7 cellular contexts compared by ENCODE assay signal in genomic region chr17:81577278-81578000, GRCh38. TPM values are rescaled to one million over a fixed set of nuclear protein-coding genes. Genes with fewer than 3 reads are reported as not detected.
DNase-seq lines count a peak whose midpoint lies in the region; TF ChIP-seq lines count a peak whose summit lies in the region.
"Had no signal": no experiment of that assay in that cellular context is flagged by ENCODE, and none has a peak within 500 bp of the region (broad histone marks: within the 10 kb centered on the region; RNA-seq: fewer than 3 reads in every experiment).

No MANE protein-coding gene starts in this region.

- peaks cover 0 to 61% (median 0%) of the 10 kb centered on the region in 3 donors for H3K36me3 ChIP-seq in Peyer's patch

- peaks cover 21% of the 10 kb centered on the region for H3K4me1 Mint-ChIP-seq in CD14-positive monocyte
- peaks cover 4 to 6% of the 10 kb centered on the region in 2 donors for H3K4me1 Mint-ChIP-seq in immature natural killer cell

- no peaks in the 10 kb centered on the region for H3K9me3 ChIP-seq in Peyer's patch

- no peaks in the 10 kb centered on the region for H3K27me3 ChIP-seq in Peyer's patch

- CTCF ChIA-PET in RWPE1 (lab: Yijun Ruan, JAX) = interaction anchor here (0.6 to 0.8 kb wide), 2 partner anchors 16 to 24 kb away, joined by 3 to 4 read pairs; no protein-coding TSS in a partner anchor

- H3K27ac Mint-ChIP-seq in CD14-positive monocyte = peak overlapping the region; percentile 72 to 96 (median 87)
- peak overlapping the region in 4 of 6 donors; percentile 11 to 60 (median 28) for H3K27ac Mint-ChIP-seq in immature natural killer cell

- H3K9me3 Mint-ChIP-seq in CD14-positive monocyte = peaks cover 0 to 2% (median 0%) of the 10 kb centered on the region in 7 donors
- H3K9me3 Mint-ChIP-seq in immature natural killer cell = no peaks in the 10 kb centered on the region
- H3K9me3 Mint-ChIP-seq: stimulated activated naive CD8-positive, alpha-beta T cell treated with anti-CD3 and anti-CD28 coated beads, Interleukin-15, amount 100 ng/mL, for 72 hours had no signal

- H3K4me3 Mint-ChIP-seq in CD14-positive monocyte (peak overlapping the region in 1 of 2 donors; percentile 57), immature natural killer cell (no peak overlapping the region)
- H3K4me3 Mint-ChIP-seq: stimulated activated naive CD8-positive, alpha-beta T cell treated with anti-CD3 and anti-CD28 coated beads, Interleukin-15, amount 100 ng/mL, for 72 hours had no signal

- POLR2A ChIA-PET in RWPE1 (lab: Yijun Ruan, JAX; ENCODE audit: low non-redundant PET) = interaction anchor here (0.5 kb wide), 1 partner anchor 30 kb away, joined by 4 read pairs; no protein-coding TSS in a partner anchor

- H3K27me3 Mint-ChIP-seq in CD14-positive monocyte (ENCODE audit: low read depth in 3 of 3) = peaks cover 0 to 2% (median 0%) of the 10 kb centered on the region in 3 donors
- peaks cover 0 to 4% (median 0%) of the 10 kb centered on the region in 3 donors for H3K27me3 Mint-ChIP-seq in immature natural killer cell (ENCODE audit: low read depth in 3 of 3)
- H3K27me3 Mint-ChIP-seq: stimulated activated naive CD8-positive, alpha-beta T cell treated with anti-CD3 and anti-CD28 coated beads, Interleukin-15, amount 100 ng/mL, for 72 hours had no signal

- peaks cover 63 to 88% of the 10 kb centered on the region in 2 donors for H3K36me3 Mint-ChIP-seq in CD14-positive monocyte
- peaks cover 0 to 18% (median 3%) of the 10 kb centered on the region in 3 donors for H3K36me3 Mint-ChIP-seq in immature natural killer cell

- DNase-seq in CD14-positive monocyte (ENCODE audit: low spot score) (peak; percentile 70), RWPE1 (ENCODE audit: low spot score) (no peak), immature natural killer cell (no peak), DMS153 treated with DMSO at 0.1 percent for 48 hours (lab: John Stamatoyannopoulos, UW; ENCODE audit: unreplicated experiment) (no peak), Peyer's patch (no peak), NCI-H1436 treated with DMSO at 0.1 percent for 48 hours (lab: John Stamatoyannopoulos, UW) (no peak)
- DNase-seq: stimulated activated naive CD8-positive, alpha-beta T cell treated with anti-CD3 and anti-CD28 coated beads, Interleukin-15, amount 100 ng/mL, for 72 hours had no signal

- H3K4me1 ChIP-seq in Peyer's patch = no peaks in the 10 kb centered on the region

- H3K4me3 ChIP-seq in Peyer's patch = no peak overlapping the region

- H3K27ac ChIP-seq in RWPE1 = peak overlapping the region; percentile 88
- H3K27ac ChIP-seq in Peyer's patch = no peak overlapping the region

- TF ChIP-seq CTCF in CD14-positive monocyte (IDR thresholded peaks at IDR 0.05) = no peak
- no peak for TF ChIP-seq CTCF in RWPE1 (conservative IDR thresholded peaks at IDR 0.05; ENCODE audit: low read depth)
- no peak for TF ChIP-seq CTCF in Peyer's patch (IDR thresholded peaks at IDR 0.05)

- no peak for TF ChIP-seq POLR2A in Peyer's patch (IDR thresholded peaks at IDR 0.05)

- intact Hi-C loops in CD14-positive monocyte (cut with micrococcal nuclease) = no loop called here

RNA-seq across cellular contexts. Expression of gene FAAP100, which starts 25.3 kb away (rescaled TPM):
- polyA plus RNA-seq in CD14-positive monocyte (10 to 100 TPM; 10.3 to 13.9 TPM), immature natural killer cell (10 to 100 TPM; 11.4 to 25.0 (median 14.5) TPM)
- total RNA-seq in Peyer's patch = 10 to 100 TPM; 38.2 to 66.9 (median 52.2) TPM

RNA-seq across cellular contexts. Expression of gene FSCN2, which starts 49.3 kb away (rescaled TPM):
- not detected for polyA plus RNA-seq in CD14-positive monocyte
- polyA plus RNA-seq in immature natural killer cell = under 1 TPM in 1 of 3 donors, not detected in 2; 0.23 TPM
- total RNA-seq in Peyer's patch = 1 to 10 TPM; 1.2 to 7.9 (median 5.2) TPM

RNA-seq across cellular contexts. Expression of gene NPLOC4, which starts 59.5 kb away (rescaled TPM):
- polyA plus RNA-seq in CD14-positive monocyte = 100 to 1,000 TPM; 106 to 112 TPM
- 10 to 100 TPM; 51.0 to 73.9 (median 60.3) TPM for polyA plus RNA-seq in immature natural killer cell
- total RNA-seq in Peyer's patch = 100 to 1,000 TPM in 3 of 4 donors, 10 to 100 TPM in 1; 77.2 to 911 (median 122) TPM

RNA-seq across cellular contexts. Expression of gene TSPAN10, which starts 59.6 kb away (rescaled TPM):
- not detected for polyA plus RNA-seq in CD14-positive monocyte
- polyA plus RNA-seq in immature natural killer cell = under 1 TPM in 2 of 3 donors, not detected in 1; 0.48 to 0.63 TPM
- total RNA-seq in Peyer's patch = not detected
